9 cellular contexts compared by ENCODE assay signal in genomic region chrX:79721234-79721633, GRCh38.
"Had no signal": no experiment of that assay in that cellular context is flagged by ENCODE, and none has a peak within 500 bp of the region (broad histone marks: within the 10 kb centered on the region; RNA-seq: fewer than 3 reads in every experiment).

No MANE protein-coding gene starts in this region.

- H3K27ac ChIP-seq: GM23248, HL-60 had no signal

- H3K9me3 Mint-ChIP-seq: HFFc6 had no signal

- H3K27ac Mint-ChIP-seq: HFFc6 had no signal

- H3K9me3 ChIP-seq: HAP-1 had no signal

- H3K4me3 ChIP-seq: GM23248, HAP-1, K562 had no signal

- H3K4me1 ChIP-seq: HAP-1 had no signal

- DNase-seq: GM23248, GOT3, H7, HFFc6, IMR-90 had no signal

- H3K36me3 ChIP-seq: HAP-1 had no signal

- H3K4me3 Mint-ChIP-seq: HFFc6 had no signal

- FAIRE-seq: K562 had no signal

- ATAC-seq: HCT116, K562 had no signal
